Comparison of ENCODE assay signal across 17 cellular contexts in the genomic region with DNA sequence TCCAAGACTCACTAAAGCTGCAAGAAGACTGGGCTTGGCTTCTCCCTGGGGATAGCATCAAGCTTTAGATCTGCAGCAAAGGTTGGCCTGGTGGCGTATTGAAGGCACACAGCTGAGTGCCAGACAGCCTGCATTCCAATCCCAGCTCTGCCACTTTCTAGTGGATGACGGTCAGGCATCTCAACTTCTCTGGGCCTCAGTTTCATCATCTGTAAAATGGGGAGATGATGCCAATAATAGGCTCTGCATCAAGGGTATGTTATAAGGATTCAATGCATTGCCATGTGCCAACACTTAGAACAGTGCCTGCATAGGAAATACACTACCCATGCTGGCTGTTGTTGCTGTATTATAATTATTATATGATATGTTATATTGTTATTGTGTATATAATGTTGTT.
DNase-seq lines count a peak whose midpoint lies in the region; ATAC-seq, FAIRE-seq and TF ChIP-seq lines count a peak whose summit lies in the region.
"Had no signal": no experiment of that assay in that cellular context is flagged by ENCODE, and none has a peak within 500 bp of the region (broad histone marks: within the 10 kb centered on the region; RNA-seq: fewer than 3 reads in every experiment).

No MANE protein-coding gene starts in this region.

- WGBS in HepG2 (ENCODE audit: low lambda C conversion rate), result 33% methylated on average over 2 of the region's 2 CpGs
- 33% methylated on average over 1 of the region's 2 CpGs for WGBS in right lobe of liver (ENCODE audit: insufficient coverage, low coverage, low lambda C conversion rate, missing lambda C conversion rate)
- WGBS in H1 (ENCODE audit: extremely low coverage in 1 of 2, insufficient coverage in 1 of 2, insufficient read length in 1 of 2, insufficient replicate concordance in 2 of 2, low coverage in 1 of 2, low lambda C conversion rate in 2 of 2, missing lambda C conversion rate in 1 of 2), 2 experiments, result 74% methylated on average over 2 of the region's 2 CpGs; no CpG with 5 or more reads in 1 of the 2 experiments
- no CpG with 5 or more reads among the region's 2 CpGs for WGBS in neuronal stem cell (ENCODE audit: extremely low coverage in 2 of 2, insufficient read length in 2 of 2, insufficient replicate concordance in 1 of 2), 2 donors

- no peak overlapping the region for H3K4me3 ChIP-seq in HepG2 (replicated peaks in 1 of 3; ENCODE audit: insufficient read depth in 1 of 3, low read depth in 2 of 3, low read length in 3 of 3)
- H3K4me3 ChIP-seq in right lobe of liver, result no peak overlapping the region
- H3K4me3 ChIP-seq in H1 (ENCODE audit: extremely low read depth in 1 of 4, insufficient read depth in 2 of 4, low read depth in 3 of 4, low read length in 4 of 4), result no peak overlapping the region
- H3K4me3 ChIP-seq in neuronal stem cell (ENCODE audit: low read length in 2 of 2), result no peak overlapping the region
- H3K4me3 ChIP-seq: GM23338, HAP-1 had no signal

- H2AK5ac ChIP-seq in H1 (ENCODE audit: low read depth, low read length), result no peak overlapping the region
- no peak overlapping the region for H2AK5ac ChIP-seq in neuronal stem cell (ENCODE audit: low read depth, low read length)

- H2BK12ac ChIP-seq in H1 (ENCODE audit: low read depth, low read length) (no peak overlapping the region), neuronal stem cell (ENCODE audit: low read length) (no peak overlapping the region)

- no peak for TF ChIP-seq RAD21 in HepG2 (CRISPR knock-in tag; IDR thresholded peaks at IDR 0.05)
- no peak for TF ChIP-seq RAD21 in H1 (IDR thresholded peaks at IDR 0.05 in 1 of 2, conservative IDR thresholded peaks at IDR 0.05 in 1 of 2; ENCODE audit: low read depth in 2 of 2, low read length in 2 of 2)

- H3K4me1 ChIP-seq in HepG2 (ENCODE audit: insufficient read depth, low read length) (no peaks in the 10 kb centered on the region), right lobe of liver (no peaks in the 10 kb centered on the region), H1 (replicated peaks in 1 of 4; ENCODE audit: control insufficient read depth in 3 of 4, insufficient read depth in 4 of 4, low read length in 3 of 4) (peaks cover 0 to 11% (median 6%) of the 10 kb centered on the region in 4 experiments; a peak in 5 of 7 replicates), neuronal stem cell (ENCODE audit: control insufficient read depth in 2 of 2, insufficient read depth in 1 of 2, low read depth in 1 of 2, low read length in 2 of 2) (peaks cover 0 to 8% of the 10 kb centered on the region in 2 donors)
- H3K4me1 ChIP-seq: HAP-1 had no signal

- no peak overlapping the region for H4K5ac ChIP-seq in H1 (ENCODE audit: insufficient read length, low read depth, low read length)

- TF ChIP-seq CTCF in HepG2 (CRISPR knock-in tag; IDR thresholded peaks at IDR 0.05) (no peak), right lobe of liver (IDR thresholded peaks at IDR 0.05) (no peak), H1 (IDR thresholded peaks at IDR 0.05; ENCODE audit: control extremely low read depth in 1 of 3, insufficient read depth in 1 of 3, low read depth in 1 of 3, low read length in 3 of 3) (no peak)

- H3K9ac ChIP-seq in HepG2 (ENCODE audit: insufficient read depth, low read depth, low read length), result no peak overlapping the region
- H3K9ac ChIP-seq in H1 (replicated peaks in 1 of 4; ENCODE audit: extremely low read depth in 1 of 4, low read depth in 3 of 4, low read length in 3 of 4), result no peak overlapping the region
- no peak overlapping the region for H3K9ac ChIP-seq in neuronal stem cell (ENCODE audit: low read depth, low read length, poor library complexity)

- H2AFZ ChIP-seq in HepG2 (ENCODE audit: low read length) (no peak overlapping the region), H1 (ENCODE audit: low read length) (no peak overlapping the region), neuronal stem cell (ENCODE audit: low read length) (no peak overlapping the region)
- H2AFZ ChIP-seq: GM23338 had no signal

- no peak for ATAC-seq in HepG2
- no peak for ATAC-seq in right lobe of liver
- ATAC-seq: GM23338 had no signal

- intact Hi-C loops in HepG2 (cut with micrococcal nuclease; ENCODE audit: unreplicated experiment), result no loop called here
- intact Hi-C loops in right lobe of liver (cut with DNase I), result no loop called here

- H4K8ac ChIP-seq in H1 (ENCODE audit: extremely low read depth, insufficient read depth, low read length) (no peak overlapping the region), neuronal stem cell (ENCODE audit: low read depth, low read length) (no peak overlapping the region)

- no TSS peak for BruUV-seq in HepG2 (replicated peaks; lab: Mats Ljungman, UMichigan)

- H3K27me3 ChIP-seq in HepG2 (ENCODE audit: control insufficient read depth in 1 of 2, insufficient read depth in 2 of 2, low read length in 2 of 2) (peaks cover 6 to 84% of the 10 kb centered on the region in 2 experiments; a peak in 4 of 5 replicates), right lobe of liver (no peaks in the 10 kb centered on the region), H1 (replicated peaks in 1 of 4; ENCODE audit: control insufficient read depth in 3 of 4, extremely low read depth in 1 of 4, insufficient read depth in 3 of 4, low read length in 3 of 4) (peaks cover 0 to 3% (median 0%) of the 10 kb centered on the region in 4 experiments; a peak in 2 of 7 replicates), neuronal stem cell (ENCODE audit: control insufficient read depth in 3 of 3, insufficient read depth in 3 of 3, low read depth in 1 of 3, low read length in 3 of 3) (peaks cover 0 to 33% (median 2%) of the 10 kb centered on the region in 3 experiments)

- POLR2A ChIA-PET in HepG2 (lab: Yijun Ruan, JAX) (no interaction called here), H1 (lab: Charles Lee; ENCODE audit: partially characterized antibody) (no interaction called here)

- TF ChIP-seq EP300 in HepG2 (IDR thresholded peaks at IDR 0.05; ENCODE audit: low read depth in 2 of 2, low read length in 2 of 2) (no peak), HepG2 (CRISPR knock-in tag; IDR thresholded peaks at IDR 0.05; ENCODE audit: borderline replicate concordance) (no peak), H1 (IDR thresholded peaks at IDR 0.05; ENCODE audit: borderline replicate concordance in 1 of 2, low read depth in 2 of 2, low read length in 2 of 2) (no peak)

- H3K79me2 ChIP-seq in HepG2 (ENCODE audit: insufficient read depth, low read length), result no peaks in the 10 kb centered on the region
- H3K79me2 ChIP-seq in H1 (ENCODE audit: control insufficient read depth in 1 of 2, insufficient read depth in 2 of 2, low read length in 2 of 2), result no peaks in the 10 kb centered on the region

- H3K14ac ChIP-seq in H1 (ENCODE audit: insufficient read length) (no peak overlapping the region), neuronal stem cell (ENCODE audit: low read length) (no peak overlapping the region)

- no peak for TF ChIP-seq POLR2A in HepG2 (IDR thresholded peaks at IDR 0.05; ENCODE audit: insufficient read depth in 1 of 2, low read depth in 2 of 2, low read length in 2 of 2)
- TF ChIP-seq POLR2A in right lobe of liver (IDR thresholded peaks at IDR 0.05), result no peak
- TF ChIP-seq POLR2A in H1 (IDR thresholded peaks at IDR 0.05; ENCODE audit: control extremely low read depth in 1 of 2, low read depth in 2 of 2, low read length in 2 of 2), result no peak

- H3K4ac ChIP-seq in H1 (replicated peaks; ENCODE audit: insufficient read length, low read depth, low read length) (no peak overlapping the region), neuronal stem cell (ENCODE audit: low read length) (no peak overlapping the region)

- in situ Hi-C loops in HepG2 (cut with HindIII; ENCODE audit: extremely low pct_ligation_motif_present, low pct_unique_long_range_greater_than_20kb), result no loop called here

- no peaks in the 10 kb centered on the region for H3K9me3 ChIP-seq in HepG2 (ENCODE audit: low read length)
- no peaks in the 10 kb centered on the region for H3K9me3 ChIP-seq in right lobe of liver
- H3K9me3 ChIP-seq in H1 (ENCODE audit: insufficient read depth in 2 of 2, low read depth in 1 of 2, low read length in 1 of 2), result no peaks in the 10 kb centered on the region
- no peaks in the 10 kb centered on the region for H3K9me3 ChIP-seq in neuronal stem cell (replicated peaks in 1 of 2; ENCODE audit: control insufficient read depth in 2 of 2, insufficient read depth in 1 of 2, low read depth in 1 of 2, low read length in 2 of 2)
- H3K9me3 ChIP-seq: HAP-1 had no signal

- H3K79me1 ChIP-seq in H1 (ENCODE audit: low read depth, low read length) (no peaks in the 10 kb centered on the region), neuronal stem cell (ENCODE audit: low read depth, low read length) (no peaks in the 10 kb centered on the region)

- H2BK20ac ChIP-seq in H1 (ENCODE audit: low read length), result 0 out of 2 replicates have a peak overlapping the region, but pooled peaks have one; percentile 25

- no peak for FAIRE-seq in HepG2 (lab: Jason Lieb, UNC)
- FAIRE-seq in H1 (lab: Jason Lieb, UNC), result no peak
- FAIRE-seq: A204.1, GM12891, GM18507, H54 had no signal

- H4K20me1 ChIP-seq in HepG2 (ENCODE audit: insufficient read depth, low read length) (no peaks in the 10 kb centered on the region), H1 (replicated peaks in 1 of 2; ENCODE audit: control insufficient read depth in 1 of 2, insufficient read depth in 2 of 2, low read length in 2 of 2) (no peaks in the 10 kb centered on the region)

- no peak overlapping the region for H3K18ac ChIP-seq in H1 (ENCODE audit: extremely low read depth, low read length)
- peak overlapping the region; percentile 2 for H3K18ac ChIP-seq in neuronal stem cell (ENCODE audit: low read length)

- no peak overlapping the region for H3K4me2 ChIP-seq in HepG2 (ENCODE audit: low read depth, low read length)
- H3K4me2 ChIP-seq in H1 (ENCODE audit: insufficient read depth in 1 of 2, low read depth in 2 of 2, low read length in 2 of 2), result no peak overlapping the region
- no peak overlapping the region for H3K4me2 ChIP-seq in neuronal stem cell (ENCODE audit: insufficient read depth, low read length, poor library complexity, severe bottlenecking)
- H3K4me2 ChIP-seq: GM23338 had no signal

- no peak overlapping the region for H3K56ac ChIP-seq in H1 (replicated peaks; ENCODE audit: insufficient read length, low read depth, low read length)

- no peak for DNase-seq in HepG2 (ENCODE audit: low spot score)
- DNase-seq in right lobe of liver, result no peak
- no peak for DNase-seq in H1 (ENCODE audit: low read depth in 1 of 2, low spot score in 2 of 2)
- no peak for DNase-seq in neuronal stem cell (ENCODE audit: low spot score)
- DNase-seq in activated gamma-delta T cell (lab: John Stamatoyannopoulos, UW), result no peak
- no peak for DNase-seq in nucleus accumbens (lab: John Stamatoyannopoulos, UW)
- DNase-seq: Calu3; CD4-positive, alpha-beta memory T cell; COR-L47; HFFc6 had no signal

- H4K91ac ChIP-seq in H1 (replicated peaks; ENCODE audit: insufficient read length, low read length) (no peak overlapping the region), neuronal stem cell (ENCODE audit: low read depth, low read length, poor library complexity) (no peak overlapping the region)

- H3K23ac ChIP-seq in H1 (ENCODE audit: insufficient read length) (no peak overlapping the region), neuronal stem cell (ENCODE audit: low read depth, low read length, poor library complexity) (no peak overlapping the region)

- no peaks in the 10 kb centered on the region for H3K23me2 ChIP-seq in H1 (ENCODE audit: low read depth, low read length)

- H2BK15ac ChIP-seq in H1 (ENCODE audit: low read length), result no peak overlapping the region
- H2BK15ac ChIP-seq in neuronal stem cell (ENCODE audit: low read length), result no peak overlapping the region

- H3K27ac ChIP-seq in HepG2 (ENCODE audit: extremely low read length, insufficient read depth, low read length), result no peak overlapping the region
- H3K27ac ChIP-seq in right lobe of liver, result no peak overlapping the region
- H3K27ac ChIP-seq in H1 (ENCODE audit: low read depth, low read length), result no peak overlapping the region
- no peak overlapping the region for H3K27ac ChIP-seq in neuronal stem cell (replicated peaks; ENCODE audit: low read length)
- H3K27ac ChIP-seq: 22Rv1 had no signal

- no peak overlapping the region for H2BK5ac ChIP-seq in H1 (ENCODE audit: low read depth, low read length)
- no peak overlapping the region for H2BK5ac ChIP-seq in neuronal stem cell (ENCODE audit: low read length)

- H3K36me3 ChIP-seq in HepG2 (replicated peaks in 1 of 2; ENCODE audit: control insufficient read depth in 1 of 2, insufficient read depth in 2 of 2, low read length in 2 of 2) (no peaks in the 10 kb centered on the region), right lobe of liver (no peaks in the 10 kb centered on the region), H1 (ENCODE audit: control insufficient read depth in 2 of 4, insufficient read depth in 4 of 4, low read length in 3 of 4) (no peaks in the 10 kb centered on the region), neuronal stem cell (replicated peaks in 1 of 2; ENCODE audit: control insufficient read depth in 2 of 2, insufficient read depth in 2 of 2, low read length in 2 of 2) (no peaks in the 10 kb centered on the region)
- H3K36me3 ChIP-seq: HAP-1 had no signal

- CTCF ChIA-PET in HepG2 (lab: Yijun Ruan, JAX; ENCODE audit: low intra/inter-chr PET ratio, low total read pairs), result no interaction called here
- CTCF ChIA-PET in H1 (lab: Charles Lee; ENCODE audit: partially characterized antibody), result interaction anchor here (0.7 to 1.9 kb wide), 4 partner anchors 14 to 151 kb away, joined by 3 to 4 read pairs (median 3); no protein-coding TSS in a partner anchor

- H2BK120ac ChIP-seq in H1 (replicated peaks; ENCODE audit: low read depth, low read length) (no peak overlapping the region), neuronal stem cell (ENCODE audit: low read depth, low read length) (no peak overlapping the region)
